In genomic region chr1:214958491-214958890, GRCh38 we compare ENCODE assay signal across 16 cellular contexts.
DNase-seq lines count a peak whose midpoint lies in the region; ATAC-seq, FAIRE-seq and TF ChIP-seq lines count a peak whose summit lies in the region.
"Had no signal": no experiment of that assay in that cellular context is flagged by ENCODE, and none has a peak within 500 bp of the region (broad histone marks: within the 10 kb centered on the region; RNA-seq: fewer than 3 reads in every experiment).

No MANE protein-coding gene starts in this region.

- peak overlapping the region; percentile 47 to 76 for H3K4ac ChIP-seq in mesenchymal stem cell (ENCODE audit: low read depth in 1 of 2, low read length in 2 of 2)

- peak overlapping the region; percentile 72 for H3K9ac ChIP-seq in astrocyte (ENCODE audit: low read length)
- peak overlapping the region; percentile 91 for H3K9ac ChIP-seq in mesenchymal stem cell (ENCODE audit: low read length)

- DNase-seq in AG10803 (ENCODE audit: low read depth) (peak; percentile 56), HL-60 (ENCODE audit: low read depth in 1 of 2, low spot score in 1 of 2) (peak in 1 of 2 experiments; percentile 6), astrocyte (ENCODE audit: low read depth) (no peak), mesenchymal stem cell (no peak), globus pallidus (ENCODE audit: low spot score) (no peak), NCI-H2227 treated with DMSO at 0.1 percent for 48 hours (lab: John Stamatoyannopoulos, UW) (no peak)
- no peak for DNase-seq in activated naive CD4-positive, alpha-beta T cell treated with anti-CD3 and anti-CD28 coated beads, Interleukin-2, amount 50 U/mL, for 72 hours (ENCODE audit: low spot score in 2 of 2)
- DNase-seq in stimulated activated effector memory CD8-positive, alpha-beta T cell treated with anti-CD3 and anti-CD28 coated beads, Interleukin-12 subunit alpha, Interleukin-12 subunit beta, amount 100 ng/mL, for 72 hours (ENCODE audit: low spot score in 2 of 2), result no peak
- DNase-seq: CD8-positive, alpha-beta memory T cell; DMS 273 treated with DMSO at 0.1 percent for 48 hours; H9; Karpas-422; NCI-H1436 treated with DMSO at 0.1 percent for 48 hours; NCI-H774; SHP77 treated with DMSO at 0.1 percent for 48 hours had no signal

- FAIRE-seq in astrocyte (lab: Jason Lieb, UNC), result no peak
- FAIRE-seq: RCC 7860 had no signal

- no peaks in the 10 kb centered on the region for H3K27me3 Mint-ChIP-seq in astrocyte (ENCODE audit: low read depth, unreplicated experiment)

- H2AFZ ChIP-seq in astrocyte (ENCODE audit: low read depth, low read length) (no peak overlapping the region), mesenchymal stem cell (ENCODE audit: low read depth, low read length) (no peak overlapping the region)

- H3K4me3 Mint-ChIP-seq in astrocyte (ENCODE audit: unreplicated experiment), result no peak overlapping the region
- H3K4me3 Mint-ChIP-seq in stimulated activated effector memory CD8-positive, alpha-beta T cell treated with anti-CD3 and anti-CD28 coated beads, Interleukin-12 subunit alpha, Interleukin-12 subunit beta, amount 100 ng/mL, for 72 hours, result no peak overlapping the region
- H3K4me3 Mint-ChIP-seq: CD8-positive, alpha-beta memory T cell; H9 had no signal

- H2AK5ac ChIP-seq in mesenchymal stem cell (ENCODE audit: low read length, severe bottlenecking), result no peak overlapping the region

- H2BK5ac ChIP-seq in mesenchymal stem cell (ENCODE audit: low read depth, low read length, poor library complexity, severe bottlenecking), result peak overlapping the region; percentile 10

- peaks cover 7% of the 10 kb centered on the region for H3K9me3 Mint-ChIP-seq in astrocyte (ENCODE audit: unreplicated experiment)
- H3K9me3 Mint-ChIP-seq in activated naive CD4-positive, alpha-beta T cell treated with anti-CD3 and anti-CD28 coated beads, Interleukin-2, amount 50 U/mL, for 72 hours, result no peaks in the 10 kb centered on the region
- peaks cover 8% of the 10 kb centered on the region for H3K9me3 Mint-ChIP-seq in stimulated activated effector memory CD8-positive, alpha-beta T cell treated with anti-CD3 and anti-CD28 coated beads, Interleukin-12 subunit alpha, Interleukin-12 subunit beta, amount 100 ng/mL, for 72 hours
- H3K9me3 Mint-ChIP-seq: H9 had no signal

- TF ChIP-seq CTCF in AG10803 (conservative IDR thresholded peaks at IDR 0.05; ENCODE audit: low read length) (no peak), HL-60 (IDR thresholded peaks at IDR 0.05; ENCODE audit: insufficient read depth, low read length) (no peak), astrocyte (IDR thresholded peaks at IDR 0.05; ENCODE audit: insufficient read depth, low read depth, low read length) (no peak)

- H3K18ac ChIP-seq in mesenchymal stem cell (ENCODE audit: low read depth in 1 of 2, low read length in 2 of 2), result peak overlapping the region; percentile 45 to 61

- H3K14ac ChIP-seq in mesenchymal stem cell (ENCODE audit: low read length in 2 of 2), result no peak overlapping the region

- H4K20me1 ChIP-seq in astrocyte (ENCODE audit: insufficient read depth, low read length), result no peaks in the 10 kb centered on the region

- peaks cover 21% of the 10 kb centered on the region for H3K4me1 Mint-ChIP-seq in astrocyte (ENCODE audit: low read depth, unreplicated experiment)
- no peaks in the 10 kb centered on the region for H3K4me1 Mint-ChIP-seq in stimulated activated effector memory CD8-positive, alpha-beta T cell treated with anti-CD3 and anti-CD28 coated beads, Interleukin-12 subunit alpha, Interleukin-12 subunit beta, amount 100 ng/mL, for 72 hours
- H3K4me1 Mint-ChIP-seq: CD8-positive, alpha-beta memory T cell had no signal

- no peaks in the 10 kb centered on the region for H3K79me2 ChIP-seq in astrocyte (ENCODE audit: insufficient read depth, low read length)

- no peak overlapping the region for H3K4me3 ChIP-seq in AG10803 (ENCODE audit: low read length)
- H3K4me3 ChIP-seq in HL-60 (replicated peaks; ENCODE audit: insufficient read depth, low read length), result no peak overlapping the region
- no peak overlapping the region for H3K4me3 ChIP-seq in astrocyte (ENCODE audit: insufficient read depth, low read depth, low read length)
- H3K4me3 ChIP-seq in mesenchymal stem cell (ENCODE audit: insufficient read depth in 1 of 2, low read depth in 1 of 2, low read length in 2 of 2), result peak overlapping the region in 1 of 2 experiments; percentile 53

- peak overlapping the region; percentile 91 for H4K8ac ChIP-seq in mesenchymal stem cell (ENCODE audit: low read length)

- H3K27me3 ChIP-seq in HL-60 (ENCODE audit: insufficient read depth, poor library complexity, severe bottlenecking) (no peaks in the 10 kb centered on the region), astrocyte (ENCODE audit: insufficient read depth, low read length) (no peaks in the 10 kb centered on the region), mesenchymal stem cell (ENCODE audit: control insufficient read depth in 1 of 2, insufficient read depth in 1 of 2, low read length in 2 of 2) (no peaks in the 10 kb centered on the region)

- no peak overlapping the region for H2BK120ac ChIP-seq in mesenchymal stem cell (ENCODE audit: low read depth, low read length)

- H4K91ac ChIP-seq in mesenchymal stem cell (ENCODE audit: low read length), result peak overlapping the region; percentile 64

- H3K79me1 ChIP-seq in mesenchymal stem cell (replicated peaks; ENCODE audit: low read length, poor library complexity, severe bottlenecking), result no peaks in the 10 kb centered on the region

- H3K23ac ChIP-seq in mesenchymal stem cell (ENCODE audit: low read length in 2 of 2), result no peak overlapping the region

- H3K9me3 ChIP-seq in astrocyte (ENCODE audit: insufficient read depth, low read depth, low read length) (peaks cover 3% of the 10 kb centered on the region), mesenchymal stem cell (ENCODE audit: control insufficient read depth, low read length) (peaks cover 15% of the 10 kb centered on the region)

- H2BK15ac ChIP-seq in mesenchymal stem cell (ENCODE audit: low read depth, poor library complexity, severe bottlenecking), result no peak overlapping the region

- peak overlapping the region; percentile 78 for H3K4me2 ChIP-seq in astrocyte (ENCODE audit: low read length)
- H3K4me2 ChIP-seq in mesenchymal stem cell (ENCODE audit: low read length, poor library complexity, severe bottlenecking), result no peak overlapping the region

- H3K4me1 ChIP-seq in astrocyte (ENCODE audit: insufficient read depth, low read length) (peaks cover 18% of the 10 kb centered on the region), mesenchymal stem cell (ENCODE audit: control insufficient read depth, insufficient read depth, low read depth, low read length) (peaks cover 1% of the 10 kb centered on the region)

- WGBS in mesenchymal stem cell, result 100% methylated on average over 1 of the region's 2 CpGs

- H3K36me3 ChIP-seq in astrocyte (ENCODE audit: insufficient read depth, low read length), result no peaks in the 10 kb centered on the region
- no peaks in the 10 kb centered on the region for H3K36me3 ChIP-seq in mesenchymal stem cell (ENCODE audit: control insufficient read depth in 1 of 2, insufficient read depth in 2 of 2, low read depth in 1 of 2, low read length in 2 of 2)

- peak overlapping the region; percentile 99 for H3K27ac Mint-ChIP-seq in astrocyte (ENCODE audit: unreplicated experiment)
- no peak overlapping the region for H3K27ac Mint-ChIP-seq in activated naive CD4-positive, alpha-beta T cell treated with anti-CD3 and anti-CD28 coated beads, Interleukin-2, amount 50 U/mL, for 72 hours
- no peak overlapping the region for H3K27ac Mint-ChIP-seq in stimulated activated effector memory CD8-positive, alpha-beta T cell treated with anti-CD3 and anti-CD28 coated beads, Interleukin-12 subunit alpha, Interleukin-12 subunit beta, amount 100 ng/mL, for 72 hours
- H3K27ac Mint-ChIP-seq: CD8-positive, alpha-beta memory T cell; H9 had no signal

- H3K36me3 Mint-ChIP-seq in astrocyte (ENCODE audit: low read depth, unreplicated experiment), result no peaks in the 10 kb centered on the region
- H3K36me3 Mint-ChIP-seq in activated naive CD4-positive, alpha-beta T cell treated with anti-CD3 and anti-CD28 coated beads, Interleukin-2, amount 50 U/mL, for 72 hours, result no peaks in the 10 kb centered on the region
- H3K36me3 Mint-ChIP-seq in stimulated activated effector memory CD8-positive, alpha-beta T cell treated with anti-CD3 and anti-CD28 coated beads, Interleukin-12 subunit alpha, Interleukin-12 subunit beta, amount 100 ng/mL, for 72 hours, result no peaks in the 10 kb centered on the region
- H3K36me3 Mint-ChIP-seq: CD8-positive, alpha-beta memory T cell had no signal

- peak overlapping the region; percentile 60 for H3K27ac ChIP-seq in HL-60 (replicated peaks)
- peak overlapping the region; percentile 95 for H3K27ac ChIP-seq in astrocyte (ENCODE audit: low read depth, low read length)
- no peak overlapping the region for H3K27ac ChIP-seq in mesenchymal stem cell (ENCODE audit: low read length, poor library complexity, severe bottlenecking)

- ATAC-seq in activated naive CD4-positive, alpha-beta T cell treated with anti-CD3 and anti-CD28 coated beads, Interleukin-2, amount 50 U/mL, for 72 hours, result no peak
- ATAC-seq in stimulated activated effector memory CD8-positive, alpha-beta T cell treated with anti-CD3 and anti-CD28 coated beads, Interleukin-12 subunit alpha, Interleukin-12 subunit beta, amount 100 ng/mL, for 72 hours, result no peak

- peak overlapping the region; percentile 51 to 80 for H2BK12ac ChIP-seq in mesenchymal stem cell (ENCODE audit: low read length in 2 of 2)
